In genomic region chrX:50691820-50692219, GRCh38 we compare ENCODE assay signal across 8 cellular contexts.
DNase-seq lines count a peak whose midpoint lies in the region; ATAC-seq, FAIRE-seq and TF ChIP-seq lines count a peak whose summit lies in the region.

No MANE protein-coding gene starts in this region.

- DNase-seq in DMS53 treated with DMSO at 0.1 percent for 48 hours (lab: John Stamatoyannopoulos, UW; ENCODE audit: unreplicated experiment) (peak; percentile 47), NCI-H748 treated with DMSO at 0.1 percent for 48 hours (lab: John Stamatoyannopoulos, UW) (peak; percentile 23), brain microvascular endothelial cell (peak; percentile 36), left kidney (ENCODE audit: low read depth, low spot score) (peak; percentile 70), urothelium cell line (ENCODE audit: low spot score) (peak; percentile 37), globus pallidus (ENCODE audit: low spot score) (no peak)

- in situ Hi-C loops in brain microvascular endothelial cell (cut with HindIII; ENCODE audit: low pct_ligation_motif_present, low sequenced_read_pairs), result no loop called here

- no peak overlapping the region for H3K4me3 ChIP-seq in brain microvascular endothelial cell (ENCODE audit: low read depth, low read length)

- H3K27me3 ChIP-seq in brain microvascular endothelial cell (replicated peaks), result no peaks in the 10 kb centered on the region

- H3K27ac ChIP-seq in brain microvascular endothelial cell, result no peak overlapping the region

- H3K36me3 ChIP-seq in brain microvascular endothelial cell (replicated peaks), result no peaks in the 10 kb centered on the region

- FAIRE-seq in urothelium cell line (lab: Jason Lieb, UNC), result no peak

- ATAC-seq in GM18873 (IDR thresholded peaks at IDR 0.05; ENCODE audit: low FRiP score, unreplicated experiment), result peak; percentile 77
- peak; percentile 74 for ATAC-seq in HG03103 (IDR thresholded peaks at IDR 0.05; ENCODE audit: low read depth, unreplicated experiment)

- TF ChIP-seq CTCF in brain microvascular endothelial cell (IDR thresholded peaks at IDR 0.05; ENCODE audit: low read depth, low read length, missing control alignments), result peak; percentile 60
